In the genomic region with DNA sequence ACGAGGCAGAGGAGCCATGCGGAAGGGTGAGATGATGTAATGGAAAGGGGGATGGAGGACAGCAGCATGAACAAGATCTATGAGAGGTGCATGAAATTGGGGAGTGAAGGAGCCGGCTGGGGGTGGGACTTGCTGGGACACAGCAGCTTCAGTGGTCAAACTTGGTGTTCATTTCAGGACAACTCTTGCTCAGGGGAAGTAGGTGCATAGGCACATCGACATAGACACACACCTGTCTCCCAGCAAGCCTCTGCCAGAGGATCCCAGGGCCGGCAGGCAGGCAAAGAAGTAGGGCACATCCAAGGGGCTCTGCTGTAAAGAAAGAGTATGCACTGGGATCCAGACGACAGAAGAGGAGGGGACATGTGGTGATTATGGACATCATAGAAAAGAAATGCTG, we compare ENCODE assay signal across 19 cellular contexts.
DNase-seq lines count a peak whose midpoint lies in the region; ATAC-seq and TF ChIP-seq lines count a peak whose summit lies in the region.
"Had no signal": no experiment of that assay in that cellular context is flagged by ENCODE, and none has a peak within 500 bp of the region (broad histone marks: within the 10 kb centered on the region; RNA-seq: fewer than 3 reads in every experiment).

No MANE protein-coding gene starts in this region.

- no peaks in the 10 kb centered on the region for H3K27me3 ChIP-seq in esophagus muscularis mucosa
- H3K27me3 ChIP-seq in neuronal stem cell (ENCODE audit: control insufficient read depth in 3 of 3, insufficient read depth in 3 of 3, low read depth in 1 of 3, low read length in 3 of 3): peaks cover 0 to 3% (median 0%) of the 10 kb centered on the region in 3 experiments
- H3K27me3 ChIP-seq: BLaER1 treated with 17β-estradiol and CSF1 and Interleukin-3, amounts not matched to agents 10 nM and 100 nM had no signal

- no peak overlapping the region for H3K9ac ChIP-seq in neuronal stem cell (ENCODE audit: low read depth, low read length, poor library complexity)
- H3K9ac ChIP-seq: BLaER1 treated with 17β-estradiol and CSF1 and Interleukin-3, amounts not matched to agents 10 nM and 100 nM had no signal

- no peak overlapping the region for H3K4ac ChIP-seq in neuronal stem cell (ENCODE audit: low read length)

- no peak overlapping the region for H3K27ac ChIP-seq in HEK293 (ENCODE audit: extremely low read depth, low read depth, low read length)
- no peak overlapping the region for H3K27ac ChIP-seq in esophagus muscularis mucosa (replicated peaks in 1 of 4)
- no peak overlapping the region for H3K27ac ChIP-seq in neuronal stem cell (replicated peaks; ENCODE audit: low read length)
- H3K27ac ChIP-seq: 22Rv1; A549; BLaER1 treated with 17β-estradiol and CSF1 and Interleukin-3, amounts not matched to agents 10 nM and 100 nM; C4-2B had no signal

- DNase-seq in esophagus muscularis mucosa (ENCODE audit: extremely low spot score) (peak; percentile 82), mesothelial cell of epicardium (ENCODE audit: low spot score in 2 of 2, unreplicated experiment in 2 of 2) (no peak), neuronal stem cell (ENCODE audit: low spot score) (no peak), NCI-H1694 treated with DMSO at 0.1 percent for 48 hours (lab: John Stamatoyannopoulos, UW) (no peak), NCI-H2171 (lab: John Stamatoyannopoulos, UW) (no peak)
- DNase-seq in activated CD8-positive, alpha-beta memory T cell treated with anti-CD3 and anti-CD28 coated beads, Interleukin-2, amount 10 ng/mL, durations not matched to agents 7 days and 5 days: no peak
- DNase-seq: AML-193; Caco-2; Calu3; CD4-positive, alpha-beta T cell; CD8-positive, alpha-beta T cell; DMS79 treated with DMSO at 0.1 percent for 48 hours; GF-D8 had no signal

- CTCF ChIA-PET in HEK293 (lab: Yijun Ruan, JAX): interaction anchor here (0.5 kb wide), 1 partner anchor 81 kb away, joined by 3 read pairs; no protein-coding TSS in a partner anchor
- CTCF ChIA-PET in activated CD8-positive, alpha-beta memory T cell treated with anti-CD3 and anti-CD28 coated beads, Interleukin-2, amount 10 ng/mL, durations not matched to agents 7 days and 5 days (lab: Charles Lee): no interaction called here

- no peak overlapping the region for H4K8ac ChIP-seq in neuronal stem cell (ENCODE audit: low read depth, low read length)

- H3K4me1 ChIP-seq in HEK293 (ENCODE audit: control insufficient read depth, insufficient read depth, low read length) (peaks cover 3% of the 10 kb centered on the region), esophagus muscularis mucosa (peaks cover 7 to 9% (median 9%) of the 10 kb centered on the region in 4 donors), neuronal stem cell (ENCODE audit: control insufficient read depth in 2 of 2, insufficient read depth in 1 of 2, low read depth in 1 of 2, low read length in 2 of 2) (no peaks in the 10 kb centered on the region)
- H3K4me1 ChIP-seq: A549; BLaER1 treated with 17β-estradiol and CSF1 and Interleukin-3, amounts not matched to agents 10 nM and 100 nM; Caco-2 had no signal

- H3K27ac Mint-ChIP-seq in mesothelial cell of epicardium: peak overlapping the region; percentile 13
- H3K27ac Mint-ChIP-seq in activated CD8-positive, alpha-beta memory T cell treated with anti-CD3 and anti-CD28 coated beads, Interleukin-2, amount 10 ng/mL, durations not matched to agents 7 days and 5 days: no peak overlapping the region
- H3K27ac Mint-ChIP-seq: B cell; CD4-positive, alpha-beta T cell; CD8-positive, alpha-beta T cell had no signal

- POLR2A ChIA-PET in HEK293 (lab: Yijun Ruan, JAX): no interaction called here

- no peak overlapping the region for H2BK12ac ChIP-seq in neuronal stem cell (ENCODE audit: low read length)

- H2BK15ac ChIP-seq in neuronal stem cell (ENCODE audit: low read length): no peak overlapping the region

- H3K23ac ChIP-seq in neuronal stem cell (ENCODE audit: low read depth, low read length, poor library complexity): peak overlapping the region; percentile 4

- H2AFZ ChIP-seq in neuronal stem cell (ENCODE audit: low read length): no peak overlapping the region

- H3K9me3 ChIP-seq in HEK293 (ENCODE audit: control insufficient read depth, insufficient read depth, low read depth, low read length) (no peaks in the 10 kb centered on the region), esophagus muscularis mucosa (no peaks in the 10 kb centered on the region), neuronal stem cell (replicated peaks in 1 of 2; ENCODE audit: control insufficient read depth in 2 of 2, insufficient read depth in 1 of 2, low read depth in 1 of 2, low read length in 2 of 2) (peaks cover 0 to 2% of the 10 kb centered on the region in 2 donors)
- H3K9me3 ChIP-seq: A549; BLaER1 treated with 17β-estradiol and CSF1 and Interleukin-3, amounts not matched to agents 10 nM and 100 nM; Caco-2 had no signal

- no peak overlapping the region for H2BK120ac ChIP-seq in neuronal stem cell (ENCODE audit: low read depth, low read length)

- TF ChIP-seq CTCF in HEK293 (tag by site-specific recombination; IDR thresholded peaks at IDR 0.05): no peak
- TF ChIP-seq CTCF in esophagus muscularis mucosa (IDR thresholded peaks at IDR 0.05): no peak
- TF ChIP-seq CTCF in mesothelial cell of epicardium (IDR thresholded peaks at IDR 0.05; ENCODE audit: unreplicated experiment): no peak

- H2AK5ac ChIP-seq in neuronal stem cell (ENCODE audit: low read depth, low read length): no peak overlapping the region

- peaks cover 13% of the 10 kb centered on the region for H3K9me3 Mint-ChIP-seq in mesothelial cell of epicardium
- no peaks in the 10 kb centered on the region for H3K9me3 Mint-ChIP-seq in activated CD8-positive, alpha-beta memory T cell treated with anti-CD3 and anti-CD28 coated beads, Interleukin-2, amount 10 ng/mL, durations not matched to agents 7 days and 5 days (ENCODE audit: low read depth)
- H3K9me3 Mint-ChIP-seq: CD4-positive, alpha-beta T cell; CD8-positive, alpha-beta T cell had no signal

- H3K27me3 Mint-ChIP-seq in mesothelial cell of epicardium (ENCODE audit: low read depth): no peaks in the 10 kb centered on the region
- H3K27me3 Mint-ChIP-seq in activated CD8-positive, alpha-beta memory T cell treated with anti-CD3 and anti-CD28 coated beads, Interleukin-2, amount 10 ng/mL, durations not matched to agents 7 days and 5 days: peaks cover 36% of the 10 kb centered on the region

- H3K4me2 ChIP-seq in neuronal stem cell (ENCODE audit: insufficient read depth, low read length, poor library complexity, severe bottlenecking): no peak overlapping the region
- H3K4me2 ChIP-seq: A549; BLaER1 treated with 17β-estradiol and CSF1 and Interleukin-3, amounts not matched to agents 10 nM and 100 nM had no signal

- no peak for ATAC-seq in activated CD8-positive, alpha-beta memory T cell treated with anti-CD3 and anti-CD28 coated beads, Interleukin-2, amount 10 ng/mL, durations not matched to agents 7 days and 5 days
- ATAC-seq: A549; CD8-positive, alpha-beta T cell had no signal

- H3K14ac ChIP-seq in neuronal stem cell (ENCODE audit: low read length): no peak overlapping the region

- no peak overlapping the region for H3K4me3 ChIP-seq in HEK293 (ENCODE audit: low read depth, low read length)
- no peak overlapping the region for H3K4me3 ChIP-seq in esophagus muscularis mucosa
- no peak overlapping the region for H3K4me3 ChIP-seq in neuronal stem cell (ENCODE audit: low read length in 2 of 2)
- H3K4me3 ChIP-seq: A549; BLaER1 treated with 17β-estradiol and CSF1 and Interleukin-3, amounts not matched to agents 10 nM and 100 nM had no signal

- H3K18ac ChIP-seq in neuronal stem cell (ENCODE audit: low read length): no peak overlapping the region

- TF ChIP-seq POLR2A in esophagus muscularis mucosa (IDR thresholded peaks at IDR 0.05; ENCODE audit: low read depth): no peak

- peaks cover 27% of the 10 kb centered on the region for H3K4me1 Mint-ChIP-seq in mesothelial cell of epicardium
- H3K4me1 Mint-ChIP-seq in activated CD8-positive, alpha-beta memory T cell treated with anti-CD3 and anti-CD28 coated beads, Interleukin-2, amount 10 ng/mL, durations not matched to agents 7 days and 5 days: no peaks in the 10 kb centered on the region
- H3K4me1 Mint-ChIP-seq: B cell had no signal

- WGBS in esophagus muscularis mucosa: 86% methylated on average over 6 of the region's 6 CpGs
- WGBS in neuronal stem cell (ENCODE audit: extremely low coverage in 2 of 2, insufficient read length in 2 of 2, insufficient replicate concordance in 1 of 2), 2 donors: no CpG with 5 or more reads among the region's 6 CpGs

- H4K91ac ChIP-seq in neuronal stem cell (ENCODE audit: low read depth, low read length, poor library complexity): no peak overlapping the region

- H2BK5ac ChIP-seq in neuronal stem cell (ENCODE audit: low read length): no peak overlapping the region

- intact Hi-C loops in esophagus muscularis mucosa (cut with DNase I): no loop called here

- H3K79me1 ChIP-seq in neuronal stem cell (ENCODE audit: low read depth, low read length): no peaks in the 10 kb centered on the region

- no peak overlapping the region for H3K4me3 Mint-ChIP-seq in mesothelial cell of epicardium
- no peak overlapping the region for H3K4me3 Mint-ChIP-seq in activated CD8-positive, alpha-beta memory T cell treated with anti-CD3 and anti-CD28 coated beads, Interleukin-2, amount 10 ng/mL, durations not matched to agents 7 days and 5 days
- H3K4me3 Mint-ChIP-seq: B cell; CD4-positive, alpha-beta T cell; CD8-positive, alpha-beta T cell had no signal

- H3K36me3 ChIP-seq in HEK293 (ENCODE audit: control insufficient read depth in 2 of 2, insufficient read depth in 1 of 2, low read length in 2 of 2) (no peaks in the 10 kb centered on the region), esophagus muscularis mucosa (no peaks in the 10 kb centered on the region), neuronal stem cell (replicated peaks in 1 of 2; ENCODE audit: control insufficient read depth in 2 of 2, insufficient read depth in 2 of 2, low read length in 2 of 2) (no peaks in the 10 kb centered on the region)
- H3K36me3 ChIP-seq: BLaER1 treated with 17β-estradiol and CSF1 and Interleukin-3, amounts not matched to agents 10 nM and 100 nM had no signal

- TF ChIP-seq EP300 in esophagus muscularis mucosa (IDR thresholded peaks at IDR 0.05): no peak

- peaks cover 10% of the 10 kb centered on the region for H3K36me3 Mint-ChIP-seq in mesothelial cell of epicardium
- no peaks in the 10 kb centered on the region for H3K36me3 Mint-ChIP-seq in activated CD8-positive, alpha-beta memory T cell treated with anti-CD3 and anti-CD28 coated beads, Interleukin-2, amount 10 ng/mL, durations not matched to agents 7 days and 5 days
- H3K36me3 Mint-ChIP-seq: CD8-positive, alpha-beta T cell had no signal
